Comparison of ENCODE assay signal across 8 cellular contexts in genomic region chr6:142943746-142944125, GRCh38. TPM values are rescaled to one million over a fixed set of nuclear protein-coding genes. Genes with fewer than 3 reads are reported as not detected.
DNase-seq lines count a peak whose midpoint lies in the region; ATAC-seq and TF ChIP-seq lines count a peak whose summit lies in the region.

No MANE protein-coding gene starts in this region.

- TF ChIP-seq POLR2A in ovary (IDR thresholded peaks at IDR 0.05) = no peak

- DNase-seq in AML-193 (lab: John Stamatoyannopoulos, UW) = peak; percentile 34
- peak; percentile 40 for DNase-seq in Karpas-422
- peak; percentile 62 for DNase-seq in activated T-cell treated with anti-CD3 and anti-CD28 coated beads, Interleukin-2, amount 50 U/mL, for 1 hour
- DNase-seq in fibroblast of gingiva (ENCODE audit: low read depth) = peak; percentile 30
- peak; percentile 17 to 54 (median 43) for DNase-seq in ovary
- DNase-seq in NCI-H69 (lab: John Stamatoyannopoulos, UW) = no peak
- DNase-seq in middle frontal gyrus (ENCODE audit: extremely low spot score, low spot score) = no peak

- H3K36me3 ChIP-seq in Karpas-422 (ENCODE audit: insufficient read depth, low read length) = no peaks in the 10 kb centered on the region
- H3K36me3 ChIP-seq in ovary = no peaks in the 10 kb centered on the region

- TF ChIP-seq EP300 in ovary (IDR thresholded peaks at IDR 0.05) = no peak

- H3K27ac ChIP-seq in Karpas-422 (ENCODE audit: low read length) = peak overlapping the region; percentile 20; the same call in 1 of the 2 replicates
- H3K27ac ChIP-seq in ovary = peak overlapping the region; percentile 78 to 99

- ATAC-seq in HG03175 (IDR thresholded peaks at IDR 0.05; ENCODE audit: unreplicated experiment) = no peak

- H2AFZ ChIP-seq in Karpas-422 (ENCODE audit: low read length) = no peak overlapping the region

- H3K4me2 ChIP-seq in Karpas-422 (ENCODE audit: low read depth, low read length, poor library complexity, severe bottlenecking) = peak overlapping the region; percentile 85

- TF ChIP-seq CTCF in ovary (IDR thresholded peaks at IDR 0.05) = no peak

- H4K20me1 ChIP-seq in Karpas-422 (ENCODE audit: insufficient read depth, low read depth, low read length) = no peaks in the 10 kb centered on the region

- H3K4me1 ChIP-seq in Karpas-422 (ENCODE audit: low read length) (peaks cover 53% of the 10 kb centered on the region), ovary (ENCODE audit: insufficient read depth) (no peaks in the 10 kb centered on the region)

- H3K27me3 ChIP-seq in Karpas-422 (ENCODE audit: low read length) = peaks cover 2% of the 10 kb centered on the region; the same call in 1 of the 2 replicates
- H3K27me3 ChIP-seq in ovary = no peaks in the 10 kb centered on the region

- H3K4me3 ChIP-seq in Karpas-422 (ENCODE audit: low read length) = peak overlapping the region; percentile 71; the same call in 1 of the 2 replicates
- peak overlapping the region; percentile 88 for H3K4me3 ChIP-seq in ovary

- no peaks in the 10 kb centered on the region for H3K79me2 ChIP-seq in Karpas-422 (ENCODE audit: low read length)

- WGBS in ovary, 3 donors = 8 to 15% (median 12%) methylated on average over 8 of the region's 8 CpGs

- H3K9me3 ChIP-seq in Karpas-422 (ENCODE audit: low read length) (no peaks in the 10 kb centered on the region), ovary (no peaks in the 10 kb centered on the region)

- intact Hi-C loops in ovary (cut with DNase I) = loop anchor here (2.0 to 10.0 kb wide), 5 partner anchors 17 to 249 kb away; no protein-coding TSS in a partner anchor

- H3K9me2 ChIP-seq in Karpas-422 (replicated peaks; ENCODE audit: insufficient read depth, low read length) = no peaks in the 10 kb centered on the region

- H3K9ac ChIP-seq in Karpas-422 (ENCODE audit: low read length) = peak overlapping the region; percentile 66; the same call in 1 of the 2 replicates

RNA-seq across cellular contexts. Expression of gene HIVEP2, which starts 1.2 kb away (rescaled TPM):
- total RNA-seq in Karpas-422 (2014; rRNA removed; shearing (Covaris generic); ENCODE audit: low replicate concordance) = 1.3 and 3.0 TPM in 2 replicates
- 10 to 100 TPM; 21.1 to 58.9 (median 32.9) TPM for total RNA-seq in ovary
- 10 to 100 TPM in 1 of 2 donors, 1 to 10 TPM in 1; 8.4 to 16.9 TPM for polyA plus RNA-seq in ovary

Comparison
In these comparisons a context has a peak if more than half of its experiments do, and no peak if none do; other contexts are left out.
1. DNase-seq: peak in AML-193 (2 of 2), Karpas-422 (single experiment), activated T-cell treated with anti-CD3 and anti-CD28 coated beads, Interleukin-2, amount 50 U/mL, for 1 hour (single experiment), fibroblast of gingiva (single experiment) and ovary (5 of 5); none in NCI-H69 (single experiment) and middle frontal gyrus (single experiment).